ENCODE assay signal across 33 cellular contexts in the genomic region with DNA sequence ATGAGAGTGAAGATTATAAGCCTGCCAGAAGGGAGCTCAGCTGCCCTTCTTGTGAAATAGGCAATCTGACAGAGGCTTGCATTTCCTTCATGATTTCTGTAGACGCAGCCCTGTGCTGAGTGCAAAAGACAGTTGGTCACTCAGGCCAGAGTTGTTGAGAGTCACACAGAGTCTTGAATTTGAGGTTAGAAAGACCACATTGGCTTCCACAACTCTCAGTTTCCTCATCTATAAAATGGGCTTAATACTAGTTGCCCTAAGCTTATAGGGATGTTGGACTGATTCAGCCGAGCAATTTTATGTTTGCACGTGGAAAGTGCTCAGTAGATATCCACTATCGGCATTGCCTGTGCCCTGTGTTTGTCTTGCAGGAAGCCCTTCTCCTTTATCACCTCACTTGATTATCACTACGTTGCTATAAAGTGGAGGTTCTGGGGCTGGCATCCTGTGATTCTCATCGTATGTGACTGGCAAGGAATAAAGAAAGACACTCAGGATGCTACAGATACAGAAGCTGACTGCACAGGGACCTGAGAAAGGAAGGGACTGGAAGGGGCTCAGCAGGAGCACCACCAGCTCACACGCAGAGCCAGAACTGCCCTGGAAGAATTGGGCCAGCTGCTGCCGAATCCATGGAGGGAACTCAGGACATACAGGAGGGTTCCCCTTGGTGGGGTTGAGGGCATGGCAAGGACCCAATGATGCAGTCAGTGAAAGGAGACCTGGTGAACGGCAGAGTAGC. TPM values are rescaled to one million over a fixed set of nuclear protein-coding genes. Genes with fewer than 3 reads are reported as not detected.
"Had no signal": no experiment of that assay in that cellular context is flagged by ENCODE, and none has a peak within 500 bp of the region (broad histone marks: within the 10 kb centered on the region; RNA-seq: fewer than 3 reads in every experiment).

No MANE protein-coding gene starts in this region.

- H3K4me2 ChIP-seq: KMS-11 had no signal

- H3K27me3 Mint-ChIP-seq: activated naive CD8-positive, alpha-beta T cell treated with anti-CD3 and anti-CD28 coated beads, Interleukin-2, amount 10 ng/mL, durations not matched to agents 7 days and 5 days had no signal

- H3K36me3 Mint-ChIP-seq: activated naive CD8-positive, alpha-beta T cell treated with anti-CD3 and anti-CD28 coated beads, Interleukin-2, amount 10 ng/mL, durations not matched to agents 7 days and 5 days; brain; IgD-negative memory B cell; T-cell had no signal

- H3K27ac ChIP-seq: ascending aorta, KMS-11, SK-N-MC, VCaP had no signal

- H3K4me1 ChIP-seq: ascending aorta had no signal

- H3K4me3 Mint-ChIP-seq: activated CD4-positive, alpha-beta memory T cell treated with anti-CD3 and anti-CD28 coated beads, Interleukin-2, amount 10 ng/mL, durations not matched to agents 7 days and 5 days; activated CD4-positive, alpha-beta T cell treated with anti-CD3 and anti-CD28 coated beads for 36 hours; activated naive CD8-positive, alpha-beta T cell treated with anti-CD3 and anti-CD28 coated beads, Interleukin-2, amount 10 ng/mL, durations not matched to agents 7 days and 5 days; brain; IgD-negative memory B cell; T-cell had no signal

- H3K4me1 Mint-ChIP-seq: activated CD4-positive, alpha-beta memory T cell treated with anti-CD3 and anti-CD28 coated beads, Interleukin-2, amount 10 ng/mL, durations not matched to agents 7 days and 5 days; activated CD4-positive, alpha-beta T cell treated with anti-CD3 and anti-CD28 coated beads for 36 hours; activated naive CD8-positive, alpha-beta T cell treated with anti-CD3 and anti-CD28 coated beads, Interleukin-2, amount 10 ng/mL, durations not matched to agents 7 days and 5 days; IgD-negative memory B cell; T-cell had no signal

- H3K27me3 ChIP-seq: ascending aorta, MG63 had no signal

- H3K9me3 ChIP-seq: ascending aorta, MG63 had no signal

- H3K9me3 Mint-ChIP-seq: activated CD4-positive, alpha-beta memory T cell treated with anti-CD3 and anti-CD28 coated beads, Interleukin-2, amount 10 ng/mL, durations not matched to agents 7 days and 5 days; activated naive CD8-positive, alpha-beta T cell treated with anti-CD3 and anti-CD28 coated beads, Interleukin-2, amount 10 ng/mL, durations not matched to agents 7 days and 5 days had no signal

- H3K4me3 ChIP-seq: ascending aorta, MG63, SK-N-MC had no signal

- H3K36me3 ChIP-seq: ascending aorta, MG63 had no signal

- ATAC-seq: activated CD4-positive, alpha-beta T cell treated with anti-CD3 and anti-CD28 coated beads for 36 hours; T-cell had no signal

- DNase-seq: activated CD4-positive, alpha-beta memory T cell treated with anti-CD3 and anti-CD28 coated beads, Interleukin-2, amount 10 ng/mL, durations not matched to agents 7 days and 5 days; activated CD4-positive, alpha-beta T cell treated with anti-CD3 and anti-CD28 coated beads for 36 hours; activated CD4-positive, alpha-beta T cell treated with anti-CD3 and anti-CD28 coated beads, Interleukin-2, amount 50 U/mL, for 1 hour; activated CD8-positive, alpha-beta memory T cell treated with anti-CD3 and anti-CD28 coated beads, Interleukin-2, amount 50 U/mL, for 48 hours; activated naive CD4-positive, alpha-beta T cell treated with anti-CD3 and anti-CD28 coated beads, Interleukin-2, amount 50 U/mL, for 16 hours; activated naive CD8-positive, alpha-beta T cell treated with anti-CD3 and anti-CD28 coated beads, Interleukin-2, amount 10 ng/mL, durations not matched to agents 7 days and 5 days; activated T-cell treated with anti-CD3 and anti-CD28 coated beads, Interleukin-2, amount 50 U/mL, for 1 hour; MG63; MV-4-11; NCI-H1092 treated with DMSO at 0.1 percent for 48 hours; NCI-H1417 treated with DMSO at 0.1 percent for 48 hours; NCI-H1694; NCI-H2029; NCI-H2107; NCI-H2171 treated with DMSO at 0.1 percent for 48 hours; NCI-H226; NCI-H510A; NCI-H526 treated with DMSO at 0.1 percent for 48 hours; NCI-H82; T-cell; T-helper 2 cell; T1000 had no signal

- H3K27ac Mint-ChIP-seq: activated CD4-positive, alpha-beta memory T cell treated with anti-CD3 and anti-CD28 coated beads, Interleukin-2, amount 10 ng/mL, durations not matched to agents 7 days and 5 days; activated CD4-positive, alpha-beta T cell treated with anti-CD3 and anti-CD28 coated beads for 36 hours; activated naive CD8-positive, alpha-beta T cell treated with anti-CD3 and anti-CD28 coated beads, Interleukin-2, amount 10 ng/mL, durations not matched to agents 7 days and 5 days; IgD-negative memory B cell; T-cell had no signal

RNA-seq across cellular contexts. Expression of a gene that starts 19.8 kb away (rescaled TPM):
- total RNA-seq: activated CD4-positive, alpha-beta memory T cell treated with anti-CD3 and anti-CD28 coated beads, Interleukin-2, amount 10 ng/mL, durations not matched to agents 7 days and 5 days; activated CD4-positive, alpha-beta T cell treated with anti-CD3 and anti-CD28 coated beads for 36 hours; activated CD8-positive, alpha-beta memory T cell treated with anti-CD3 and anti-CD28 coated beads for 36 hours; activated naive CD8-positive, alpha-beta T cell treated with anti-CD3 and anti-CD28 coated beads, Interleukin-2, amount 10 ng/mL, durations not matched to agents 7 days and 5 days; ascending aorta; cardiac septum; OCI-LY7; Right ventricle myocardium inferior; RPMI7951 had no signal

RNA-seq across cellular contexts. Expression of a gene that starts 32.1 kb away (rescaled TPM):
- total RNA-seq: activated CD4-positive, alpha-beta memory T cell treated with anti-CD3 and anti-CD28 coated beads, Interleukin-2, amount 10 ng/mL, durations not matched to agents 7 days and 5 days; activated CD4-positive, alpha-beta T cell treated with anti-CD3 and anti-CD28 coated beads for 36 hours; activated CD8-positive, alpha-beta memory T cell treated with anti-CD3 and anti-CD28 coated beads for 36 hours; activated naive CD8-positive, alpha-beta T cell treated with anti-CD3 and anti-CD28 coated beads, Interleukin-2, amount 10 ng/mL, durations not matched to agents 7 days and 5 days; ascending aorta; cardiac septum; OCI-LY7; Right ventricle myocardium inferior; RPMI7951; T-cell had no signal

RNA-seq across cellular contexts. Expression of a gene that starts 39.8 kb away (rescaled TPM):
- total RNA-seq: activated CD4-positive, alpha-beta memory T cell treated with anti-CD3 and anti-CD28 coated beads, Interleukin-2, amount 10 ng/mL, durations not matched to agents 7 days and 5 days; activated CD4-positive, alpha-beta T cell treated with anti-CD3 and anti-CD28 coated beads for 36 hours; activated CD8-positive, alpha-beta memory T cell treated with anti-CD3 and anti-CD28 coated beads for 36 hours; activated naive CD8-positive, alpha-beta T cell treated with anti-CD3 and anti-CD28 coated beads, Interleukin-2, amount 10 ng/mL, durations not matched to agents 7 days and 5 days; OCI-LY7 had no signal
